1 cellular context compared by ENCODE assay signal in the genomic region with DNA sequence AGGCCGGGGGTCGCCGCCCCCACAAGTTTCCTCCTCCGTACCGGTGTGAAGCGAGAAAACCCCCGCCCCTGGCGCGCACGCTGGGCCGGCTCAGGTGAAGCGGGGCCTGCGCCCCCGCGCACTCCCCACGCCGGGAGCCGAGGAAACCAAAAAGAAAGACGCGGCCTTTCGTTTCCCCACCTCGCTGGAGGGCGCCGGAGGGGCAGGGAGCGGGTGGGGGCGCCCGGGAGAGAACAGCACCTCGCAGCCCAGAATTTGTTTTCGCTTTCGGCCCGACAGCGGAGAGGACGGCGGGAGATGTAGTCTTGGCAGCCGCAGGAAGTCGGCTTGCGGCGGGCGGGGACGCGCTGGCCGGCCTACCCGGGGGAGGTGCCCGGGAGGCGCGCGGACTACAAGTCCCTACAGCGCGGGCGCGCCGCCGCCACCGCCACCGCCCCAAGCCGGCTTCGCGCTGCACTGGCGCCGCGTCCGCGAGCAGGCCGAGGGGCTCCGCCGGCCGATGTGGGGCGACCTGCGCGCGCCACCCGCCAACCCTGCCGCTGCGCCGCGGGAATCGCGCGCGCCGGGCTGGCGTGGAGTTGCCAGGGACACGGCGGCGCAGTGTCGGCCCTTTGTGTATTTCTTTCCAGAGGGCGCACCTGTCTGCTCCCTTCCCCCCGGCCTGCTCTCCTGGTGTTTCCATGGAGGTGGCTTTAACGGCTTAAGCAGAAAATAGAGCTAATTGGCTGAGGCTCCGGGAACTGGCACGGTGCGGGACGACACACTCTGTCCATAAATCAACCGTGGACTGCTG.
A peak's percentile ranks its signal among the peaks of the same experiment; 100 is the strongest.
TF ChIP-seq lines count a peak whose summit lies in the region.

A gene with protein sequence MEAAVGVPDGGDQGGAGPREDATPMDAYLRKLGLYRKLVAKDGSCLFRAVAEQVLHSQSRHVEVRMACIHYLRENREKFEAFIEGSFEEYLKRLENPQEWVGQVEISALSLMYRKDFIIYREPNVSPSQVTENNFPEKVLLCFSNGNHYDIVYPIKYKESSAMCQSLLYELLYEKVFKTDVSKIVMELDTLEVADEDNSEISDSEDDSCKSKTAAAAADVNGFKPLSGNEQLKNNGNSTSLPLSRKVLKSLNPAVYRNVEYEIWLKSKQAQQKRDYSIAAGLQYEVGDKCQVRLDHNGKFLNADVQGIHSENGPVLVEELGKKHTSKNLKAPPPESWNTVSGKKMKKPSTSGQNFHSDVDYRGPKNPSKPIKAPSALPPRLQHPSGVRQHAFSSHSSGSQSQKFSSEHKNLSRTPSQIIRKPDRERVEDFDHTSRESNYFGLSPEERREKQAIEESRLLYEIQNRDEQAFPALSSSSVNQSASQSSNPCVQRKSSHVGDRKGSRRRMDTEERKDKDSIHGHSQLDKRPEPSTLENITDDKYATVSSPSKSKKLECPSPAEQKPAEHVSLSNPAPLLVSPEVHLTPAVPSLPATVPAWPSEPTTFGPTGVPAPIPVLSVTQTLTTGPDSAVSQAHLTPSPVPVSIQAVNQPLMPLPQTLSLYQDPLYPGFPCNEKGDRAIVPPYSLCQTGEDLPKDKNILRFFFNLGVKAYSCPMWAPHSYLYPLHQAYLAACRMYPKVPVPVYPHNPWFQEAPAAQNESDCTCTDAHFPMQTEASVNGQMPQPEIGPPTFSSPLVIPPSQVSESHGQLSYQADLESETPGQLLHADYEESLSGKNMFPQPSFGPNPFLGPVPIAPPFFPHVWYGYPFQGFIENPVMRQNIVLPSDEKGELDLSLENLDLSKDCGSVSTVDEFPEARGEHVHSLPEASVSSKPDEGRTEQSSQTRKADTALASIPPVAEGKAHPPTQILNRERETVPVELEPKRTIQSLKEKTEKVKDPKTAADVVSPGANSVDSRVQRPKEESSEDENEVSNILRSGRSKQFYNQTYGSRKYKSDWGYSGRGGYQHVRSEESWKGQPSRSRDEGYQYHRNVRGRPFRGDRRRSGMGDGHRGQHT (minus strand): TSS at position 292 of the 793 bp plus-strand sequence. CDS start 616 bp downstream, outside the sequence.

TF ChIP-seq in K562, 482 proteins besides CTCF, POLR2A, EP300 and RAD21 (continued from another document and continues in another):
- TF ChIP-seq, protein P1, sequence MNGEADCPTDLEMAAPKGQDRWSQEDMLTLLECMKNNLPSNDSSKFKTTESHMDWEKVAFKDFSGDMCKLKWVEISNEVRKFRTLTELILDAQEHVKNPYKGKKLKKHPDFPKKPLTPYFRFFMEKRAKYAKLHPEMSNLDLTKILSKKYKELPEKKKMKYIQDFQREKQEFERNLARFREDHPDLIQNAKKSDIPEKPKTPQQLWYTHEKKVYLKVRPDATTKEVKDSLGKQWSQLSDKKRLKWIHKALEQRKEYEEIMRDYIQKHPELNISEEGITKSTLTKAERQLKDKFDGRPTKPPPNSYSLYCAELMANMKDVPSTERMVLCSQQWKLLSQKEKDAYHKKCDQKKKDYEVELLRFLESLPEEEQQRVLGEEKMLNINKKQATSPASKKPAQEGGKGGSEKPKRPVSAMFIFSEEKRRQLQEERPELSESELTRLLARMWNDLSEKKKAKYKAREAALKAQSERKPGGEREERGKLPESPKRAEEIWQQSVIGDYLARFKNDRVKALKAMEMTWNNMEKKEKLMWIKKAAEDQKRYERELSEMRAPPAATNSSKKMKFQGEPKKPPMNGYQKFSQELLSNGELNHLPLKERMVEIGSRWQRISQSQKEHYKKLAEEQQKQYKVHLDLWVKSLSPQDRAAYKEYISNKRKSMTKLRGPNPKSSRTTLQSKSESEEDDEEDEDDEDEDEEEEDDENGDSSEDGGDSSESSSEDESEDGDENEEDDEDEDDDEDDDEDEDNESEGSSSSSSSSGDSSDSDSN (IDR thresholded peaks at IDR 0.05; ENCODE audit: borderline replicate concordance in 1 of 2, low read depth in 2 of 2, low read length in 2 of 2) = peak; percentile 67 to 71; a peak in 2 of 4 replicates
- TF ChIP-seq ZNF57 (CRISPR knock-in tag; IDR thresholded peaks at IDR 0.05) (no peak), FOS (IDR thresholded peaks at IDR 0.05; ENCODE audit: extremely low read depth, insufficient read length) (no peak), ZNF766 (CRISPR knock-in tag; conservative IDR thresholded peaks at IDR 0.05) (peak; percentile 22; the same call in 1 of the 2 replicates), HIVEP1 (CRISPR knock-in tag; IDR thresholded peaks at IDR 0.05) (no peak), SOX6 (IDR thresholded peaks at IDR 0.05) (no peak), SMARCE1 (IDR thresholded peaks at IDR 0.05) (no peak), FOXM1 (IDR thresholded peaks at IDR 0.05; ENCODE audit: low read depth) (no peak), FOXM1 (CRISPR knock-in tag; IDR thresholded peaks at IDR 0.05; ENCODE audit: low read depth) (no peak), CEBPB (tag; IDR thresholded peaks at IDR 0.05) (no peak), ZNF316 (IDR thresholded peaks at IDR 0.05) (no peak), NFIC (IDR thresholded peaks at IDR 0.05) (no peak; the same call in 1 of the 2 replicates), MAFF (IDR thresholded peaks at IDR 0.05; ENCODE audit: low read length) (no peak), ZNF780A (CRISPR knock-in tag; IDR thresholded peaks at IDR 0.05) (no peak), SMARCA4 (IDR thresholded peaks at IDR 0.05) (peak; percentile 43; the same call in 1 of the 2 replicates), PTBP1 (IDR thresholded peaks at IDR 0.05; ENCODE audit: low read depth, low read length) (no peak), OTX1 (CRISPR knock-in tag; IDR thresholded peaks at IDR 0.05) (no peak), TFAM (CRISPR knock-in tag; conservative IDR thresholded peaks at IDR 0.05) (no peak), KLF13 (tag; IDR thresholded peaks at IDR 0.05; ENCODE audit: borderline replicate concordance, low read depth) (no peak), JUNB (CRISPR knock-in tag; conservative IDR thresholded peaks at IDR 0.05) (no peak)
- TF ChIP-seq, protein P2, sequence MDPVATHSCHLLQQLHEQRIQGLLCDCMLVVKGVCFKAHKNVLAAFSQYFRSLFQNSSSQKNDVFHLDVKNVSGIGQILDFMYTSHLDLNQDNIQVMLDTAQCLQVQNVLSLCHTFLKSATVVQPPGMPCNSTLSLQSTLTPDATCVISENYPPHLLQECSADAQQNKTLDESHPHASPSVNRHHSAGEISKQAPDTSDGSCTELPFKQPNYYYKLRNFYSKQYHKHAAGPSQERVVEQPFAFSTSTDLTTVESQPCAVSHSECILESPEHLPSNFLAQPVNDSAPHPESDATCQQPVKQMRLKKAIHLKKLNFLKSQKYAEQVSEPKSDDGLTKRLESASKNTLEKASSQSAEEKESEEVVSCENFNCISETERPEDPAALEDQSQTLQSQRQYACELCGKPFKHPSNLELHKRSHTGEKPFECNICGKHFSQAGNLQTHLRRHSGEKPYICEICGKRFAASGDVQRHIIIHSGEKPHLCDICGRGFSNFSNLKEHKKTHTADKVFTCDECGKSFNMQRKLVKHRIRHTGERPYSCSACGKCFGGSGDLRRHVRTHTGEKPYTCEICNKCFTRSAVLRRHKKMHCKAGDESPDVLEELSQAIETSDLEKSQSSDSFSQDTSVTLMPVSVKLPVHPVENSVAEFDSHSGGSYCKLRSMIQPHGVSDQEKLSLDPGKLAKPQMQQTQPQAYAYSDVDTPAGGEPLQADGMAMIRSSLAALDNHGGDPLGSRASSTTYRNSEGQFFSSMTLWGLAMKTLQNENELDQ (CRISPR knock-in tag; IDR thresholded peaks at IDR 0.05; ENCODE audit: borderline replicate concordance) = no peak
- TF ChIP-seq, protein P3, sequence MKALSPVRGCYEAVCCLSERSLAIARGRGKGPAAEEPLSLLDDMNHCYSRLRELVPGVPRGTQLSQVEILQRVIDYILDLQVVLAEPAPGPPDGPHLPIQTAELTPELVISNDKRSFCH (CRISPR knock-in tag; IDR thresholded peaks at IDR 0.05) = no peak
- TF ChIP-seq, protein P3 (tag; IDR thresholded peaks at IDR 0.05) = no peak
- TF ChIP-seq, protein P4, sequence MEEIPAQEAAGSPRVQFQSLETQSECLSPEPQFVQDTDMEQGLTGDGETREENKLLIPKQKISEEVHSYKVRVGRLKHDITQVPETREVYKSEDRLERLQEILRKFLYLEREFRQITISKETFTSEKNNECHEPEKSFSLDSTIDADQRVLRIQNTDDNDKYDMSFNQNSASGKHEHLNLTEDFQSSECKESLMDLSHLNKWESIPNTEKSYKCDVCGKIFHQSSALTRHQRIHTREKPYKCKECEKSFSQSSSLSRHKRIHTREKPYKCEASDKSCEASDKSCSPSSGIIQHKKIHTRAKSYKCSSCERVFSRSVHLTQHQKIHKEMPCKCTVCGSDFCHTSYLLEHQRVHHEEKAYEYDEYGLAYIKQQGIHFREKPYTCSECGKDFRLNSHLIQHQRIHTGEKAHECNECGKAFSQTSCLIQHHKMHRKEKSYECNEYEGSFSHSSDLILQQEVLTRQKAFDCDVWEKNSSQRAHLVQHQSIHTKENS (CRISPR knock-in tag; IDR thresholded peaks at IDR 0.05) = no peak
- TF ChIP-seq, protein P5, sequence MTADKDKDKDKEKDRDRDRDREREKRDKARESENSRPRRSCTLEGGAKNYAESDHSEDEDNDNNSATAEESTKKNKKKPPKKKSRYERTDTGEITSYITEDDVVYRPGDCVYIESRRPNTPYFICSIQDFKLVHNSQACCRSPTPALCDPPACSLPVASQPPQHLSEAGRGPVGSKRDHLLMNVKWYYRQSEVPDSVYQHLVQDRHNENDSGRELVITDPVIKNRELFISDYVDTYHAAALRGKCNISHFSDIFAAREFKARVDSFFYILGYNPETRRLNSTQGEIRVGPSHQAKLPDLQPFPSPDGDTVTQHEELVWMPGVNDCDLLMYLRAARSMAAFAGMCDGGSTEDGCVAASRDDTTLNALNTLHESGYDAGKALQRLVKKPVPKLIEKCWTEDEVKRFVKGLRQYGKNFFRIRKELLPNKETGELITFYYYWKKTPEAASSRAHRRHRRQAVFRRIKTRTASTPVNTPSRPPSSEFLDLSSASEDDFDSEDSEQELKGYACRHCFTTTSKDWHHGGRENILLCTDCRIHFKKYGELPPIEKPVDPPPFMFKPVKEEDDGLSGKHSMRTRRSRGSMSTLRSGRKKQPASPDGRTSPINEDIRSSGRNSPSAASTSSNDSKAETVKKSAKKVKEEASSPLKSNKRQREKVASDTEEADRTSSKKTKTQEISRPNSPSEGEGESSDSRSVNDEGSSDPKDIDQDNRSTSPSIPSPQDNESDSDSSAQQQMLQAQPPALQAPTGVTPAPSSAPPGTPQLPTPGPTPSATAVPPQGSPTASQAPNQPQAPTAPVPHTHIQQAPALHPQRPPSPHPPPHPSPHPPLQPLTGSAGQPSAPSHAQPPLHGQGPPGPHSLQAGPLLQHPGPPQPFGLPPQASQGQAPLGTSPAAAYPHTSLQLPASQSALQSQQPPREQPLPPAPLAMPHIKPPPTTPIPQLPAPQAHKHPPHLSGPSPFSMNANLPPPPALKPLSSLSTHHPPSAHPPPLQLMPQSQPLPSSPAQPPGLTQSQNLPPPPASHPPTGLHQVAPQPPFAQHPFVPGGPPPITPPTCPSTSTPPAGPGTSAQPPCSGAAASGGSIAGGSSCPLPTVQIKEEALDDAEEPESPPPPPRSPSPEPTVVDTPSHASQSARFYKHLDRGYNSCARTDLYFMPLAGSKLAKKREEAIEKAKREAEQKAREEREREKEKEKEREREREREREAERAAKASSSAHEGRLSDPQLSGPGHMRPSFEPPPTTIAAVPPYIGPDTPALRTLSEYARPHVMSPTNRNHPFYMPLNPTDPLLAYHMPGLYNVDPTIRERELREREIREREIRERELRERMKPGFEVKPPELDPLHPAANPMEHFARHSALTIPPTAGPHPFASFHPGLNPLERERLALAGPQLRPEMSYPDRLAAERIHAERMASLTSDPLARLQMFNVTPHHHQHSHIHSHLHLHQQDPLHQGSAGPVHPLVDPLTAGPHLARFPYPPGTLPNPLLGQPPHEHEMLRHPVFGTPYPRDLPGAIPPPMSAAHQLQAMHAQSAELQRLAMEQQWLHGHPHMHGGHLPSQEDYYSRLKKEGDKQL (CRISPR knock-in tag; IDR thresholded peaks at IDR 0.05; ENCODE audit: borderline replicate concordance) = no peak
- TF ChIP-seq, protein P6, sequence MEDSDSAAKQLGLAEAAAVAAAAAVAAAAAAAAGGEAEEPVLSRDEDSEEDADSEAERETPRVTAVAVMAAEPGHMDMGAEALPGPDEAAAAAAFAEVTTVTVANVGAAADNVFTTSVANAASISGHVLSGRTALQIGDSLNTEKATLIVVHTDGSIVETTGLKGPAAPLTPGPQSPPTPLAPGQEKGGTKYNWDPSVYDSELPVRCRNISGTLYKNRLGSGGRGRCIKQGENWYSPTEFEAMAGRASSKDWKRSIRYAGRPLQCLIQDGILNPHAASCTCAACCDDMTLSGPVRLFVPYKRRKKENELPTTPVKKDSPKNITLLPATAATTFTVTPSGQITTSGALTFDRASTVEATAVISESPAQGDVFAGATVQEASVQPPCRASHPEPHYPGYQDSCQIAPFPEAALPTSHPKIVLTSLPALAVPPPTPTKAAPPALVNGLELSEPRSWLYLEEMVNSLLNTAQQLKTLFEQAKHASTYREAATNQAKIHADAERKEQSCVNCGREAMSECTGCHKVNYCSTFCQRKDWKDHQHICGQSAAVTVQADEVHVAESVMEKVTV (CRISPR knock-in tag; IDR thresholded peaks at IDR 0.05) = no peak
- TF ChIP-seq, protein P7, sequence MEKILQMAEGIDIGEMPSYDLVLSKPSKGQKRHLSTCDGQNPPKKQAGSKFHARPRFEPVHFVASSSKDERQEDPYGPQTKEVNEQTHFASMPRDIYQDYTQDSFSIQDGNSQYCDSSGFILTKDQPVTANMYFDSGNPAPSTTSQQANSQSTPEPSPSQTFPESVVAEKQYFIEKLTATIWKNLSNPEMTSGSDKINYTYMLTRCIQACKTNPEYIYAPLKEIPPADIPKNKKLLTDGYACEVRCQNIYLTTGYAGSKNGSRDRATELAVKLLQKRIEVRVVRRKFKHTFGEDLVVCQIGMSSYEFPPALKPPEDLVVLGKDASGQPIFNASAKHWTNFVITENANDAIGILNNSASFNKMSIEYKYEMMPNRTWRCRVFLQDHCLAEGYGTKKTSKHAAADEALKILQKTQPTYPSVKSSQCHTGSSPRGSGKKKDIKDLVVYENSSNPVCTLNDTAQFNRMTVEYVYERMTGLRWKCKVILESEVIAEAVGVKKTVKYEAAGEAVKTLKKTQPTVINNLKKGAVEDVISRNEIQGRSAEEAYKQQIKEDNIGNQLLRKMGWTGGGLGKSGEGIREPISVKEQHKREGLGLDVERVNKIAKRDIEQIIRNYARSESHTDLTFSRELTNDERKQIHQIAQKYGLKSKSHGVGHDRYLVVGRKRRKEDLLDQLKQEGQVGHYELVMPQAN (IDR thresholded peaks at IDR 0.05; ENCODE audit: borderline replicate concordance) = no peak
- TF ChIP-seq, protein P8, sequence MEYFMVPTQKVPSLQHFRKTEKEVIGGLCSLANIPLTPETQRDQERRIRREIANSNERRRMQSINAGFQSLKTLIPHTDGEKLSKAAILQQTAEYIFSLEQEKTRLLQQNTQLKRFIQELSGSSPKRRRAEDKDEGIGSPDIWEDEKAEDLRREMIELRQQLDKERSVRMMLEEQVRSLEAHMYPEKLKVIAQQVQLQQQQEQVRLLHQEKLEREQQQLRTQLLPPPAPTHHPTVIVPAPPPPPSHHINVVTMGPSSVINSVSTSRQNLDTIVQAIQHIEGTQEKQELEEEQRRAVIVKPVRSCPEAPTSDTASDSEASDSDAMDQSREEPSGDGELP (CRISPR knock-in tag; IDR thresholded peaks at IDR 0.05; ENCODE audit: borderline replicate concordance) = peak; percentile 51; the same call in 1 of the 2 replicates
- TF ChIP-seq, protein P9, sequence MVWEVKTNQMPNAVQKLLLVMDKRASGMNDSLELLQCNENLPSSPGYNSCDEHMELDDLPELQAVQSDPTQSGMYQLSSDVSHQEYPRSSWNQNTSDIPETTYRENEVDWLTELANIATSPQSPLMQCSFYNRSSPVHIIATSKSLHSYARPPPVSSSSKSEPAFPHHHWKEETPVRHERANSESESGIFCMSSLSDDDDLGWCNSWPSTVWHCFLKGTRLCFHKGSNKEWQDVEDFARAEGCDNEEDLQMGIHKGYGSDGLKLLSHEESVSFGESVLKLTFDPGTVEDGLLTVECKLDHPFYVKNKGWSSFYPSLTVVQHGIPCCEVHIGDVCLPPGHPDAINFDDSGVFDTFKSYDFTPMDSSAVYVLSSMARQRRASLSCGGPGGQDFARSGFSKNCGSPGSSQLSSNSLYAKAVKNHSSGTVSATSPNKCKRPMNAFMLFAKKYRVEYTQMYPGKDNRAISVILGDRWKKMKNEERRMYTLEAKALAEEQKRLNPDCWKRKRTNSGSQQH (CRISPR knock-in tag; IDR thresholded peaks at IDR 0.05) = no peak
